ENCODE assay signal across 15 cellular contexts in the genomic region with DNA sequence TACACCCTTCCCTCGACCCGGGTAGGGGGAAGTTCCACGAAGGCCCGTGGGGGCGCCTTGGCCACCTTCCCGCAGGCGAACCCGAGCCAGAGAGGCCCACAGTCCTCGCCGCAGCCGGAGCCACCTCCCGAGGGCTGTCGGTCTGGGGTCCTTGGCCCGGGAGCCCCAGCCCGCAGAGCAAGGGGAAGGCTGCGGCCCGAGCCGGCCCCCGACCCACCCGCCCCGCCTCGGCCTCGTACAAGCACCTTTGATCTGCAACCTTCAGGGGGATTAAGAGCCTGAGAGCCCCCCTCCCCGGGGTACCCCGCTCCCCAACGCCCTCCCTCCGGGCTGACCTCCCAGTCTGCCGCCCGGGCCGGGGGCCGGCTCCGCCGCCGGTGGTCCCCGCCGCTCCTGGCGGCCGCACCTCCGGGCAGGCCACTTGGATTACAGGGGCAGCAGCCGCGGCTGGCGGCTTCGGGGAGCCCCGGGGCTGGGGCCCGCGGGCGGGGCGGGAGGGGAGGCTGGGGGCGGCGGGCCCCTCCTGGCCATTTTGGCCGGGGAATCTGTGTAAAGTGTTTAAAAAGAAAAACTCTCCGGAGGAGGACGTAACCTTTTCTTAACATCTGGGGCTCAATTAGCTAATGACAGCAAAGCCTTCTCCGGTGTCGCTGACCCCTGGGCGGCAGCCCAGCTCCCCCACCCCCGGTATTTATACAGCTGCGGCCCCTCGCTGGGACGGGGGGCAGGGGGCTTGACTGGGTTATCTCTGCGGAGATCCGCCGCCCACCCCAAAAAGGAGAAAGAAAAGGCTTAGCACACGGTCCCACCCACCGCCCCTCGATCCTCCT. TPM values are rescaled to one million over a fixed set of nuclear protein-coding genes. Genes with fewer than 3 reads are reported as not detected.
DNase-seq lines count a peak whose midpoint lies in the region; ATAC-seq, FAIRE-seq and TF ChIP-seq lines count a peak whose summit lies in the region.
"Had no signal": no experiment of that assay in that cellular context is flagged by ENCODE, and none has a peak within 500 bp of the region (broad histone marks: within the 10 kb centered on the region; RNA-seq: fewer than 3 reads in every experiment).

No MANE protein-coding gene starts in this region.

- DNase-seq in natural killer cell treated with Interleukin-12 subunit alpha and Interleukin-12 subunit beta and Interleukin-15 and Interleukin-18, amount 100 ng/mL, for 72 hours (ENCODE audit: low spot score) = peak; percentile 57
- DNase-seq in natural killer cell (no peak), H1 (ENCODE audit: low read depth in 1 of 2, low spot score in 2 of 2) (no peak), uterus (no peak), retina (no peak)
- no peak for DNase-seq in effector CD8-positive, alpha-beta T cell (lab: John Stamatoyannopoulos, UW)
- no peak for DNase-seq in activated CD4-positive, CD25-positive, alpha-beta regulatory T cell (lab: John Stamatoyannopoulos, UW)
- DNase-seq: activated T-cell treated with anti-CD3 and anti-CD28 coated beads, Interleukin-2, amount 50 U/mL, for 72 hours; immature natural killer cell; NCI-H2029 treated with DMSO at 0.1 percent for 48 hours; stimulated activated CD8-positive, alpha-beta memory T cell treated with anti-CD3 and anti-CD28 coated beads, Interleukin-4, amount 100 ng/mL, for 48 hours had no signal

- FAIRE-seq in H1 (lab: Jason Lieb, UNC) = no peak
- FAIRE-seq: K562 had no signal

- no peaks in the 10 kb centered on the region for H3K9me3 Mint-ChIP-seq in natural killer cell treated with Interleukin-12 subunit alpha and Interleukin-12 subunit beta and Interleukin-15 and Interleukin-18, amount 100 ng/mL, for 72 hours
- H3K9me3 Mint-ChIP-seq in natural killer cell (no peaks in the 10 kb centered on the region), nephron (no peaks in the 10 kb centered on the region)
- H3K9me3 Mint-ChIP-seq: activated T-cell treated with anti-CD3 and anti-CD28 coated beads, Interleukin-2, amount 50 U/mL, for 72 hours; immature natural killer cell had no signal

- H3K56ac ChIP-seq in H1 (replicated peaks; ENCODE audit: insufficient read length, low read depth, low read length) = no peak overlapping the region

- no peaks in the 10 kb centered on the region for H3K36me3 Mint-ChIP-seq in natural killer cell treated with Interleukin-12 subunit alpha and Interleukin-12 subunit beta and Interleukin-15 and Interleukin-18, amount 100 ng/mL, for 72 hours
- H3K36me3 Mint-ChIP-seq in natural killer cell (no peaks in the 10 kb centered on the region), nephron (ENCODE audit: low read depth) (no peaks in the 10 kb centered on the region)
- H3K36me3 Mint-ChIP-seq: immature natural killer cell had no signal

- peak overlapping the region; percentile 76; the same call in 1 of the 2 replicates for H4K8ac ChIP-seq in H1 (ENCODE audit: extremely low read depth, insufficient read depth, low read length)

- H3K23ac ChIP-seq in H1 (ENCODE audit: insufficient read length) = no peak overlapping the region

- H4K5ac ChIP-seq in H1 (ENCODE audit: insufficient read length, low read depth, low read length) = no peak overlapping the region

- H2BK5ac ChIP-seq in H1 (ENCODE audit: low read depth, low read length) = no peak overlapping the region

- H3K23me2 ChIP-seq in H1 (ENCODE audit: low read depth, low read length) = peaks cover 16% of the 10 kb centered on the region; the same call in 1 of the 2 replicates

- H3K14ac ChIP-seq in H1 (ENCODE audit: insufficient read length) = no peak overlapping the region

- H2BK120ac ChIP-seq in H1 (replicated peaks; ENCODE audit: low read depth, low read length) = no peak overlapping the region

- H3K36me3 ChIP-seq in H1 (ENCODE audit: control insufficient read depth in 2 of 4, insufficient read depth in 4 of 4, low read length in 3 of 4) = no peaks in the 10 kb centered on the region
- H3K36me3 ChIP-seq in uterus = no peaks in the 10 kb centered on the region
- H3K36me3 ChIP-seq: neutrophil had no signal

- H3K18ac ChIP-seq in H1 (ENCODE audit: extremely low read depth, low read length) = no peak overlapping the region

- H3K4me1 Mint-ChIP-seq in natural killer cell treated with Interleukin-12 subunit alpha and Interleukin-12 subunit beta and Interleukin-15 and Interleukin-18, amount 100 ng/mL, for 72 hours (ENCODE audit: low read depth in 2 of 2) = peaks cover 11 to 26% of the 10 kb centered on the region in 2 donors
- H3K4me1 Mint-ChIP-seq in natural killer cell = peaks cover 23 to 34% of the 10 kb centered on the region in 2 donors
- H3K4me1 Mint-ChIP-seq in nephron = peaks cover 63% of the 10 kb centered on the region

- H4K20me1 ChIP-seq in H1 (replicated peaks in 1 of 2; ENCODE audit: control insufficient read depth in 1 of 2, insufficient read depth in 2 of 2, low read length in 2 of 2) = peaks cover 2 to 10% of the 10 kb centered on the region in 2 experiments

- WGBS in H1 (ENCODE audit: extremely low coverage in 1 of 2, insufficient coverage in 1 of 2, insufficient read length in 1 of 2, insufficient replicate concordance in 2 of 2, low coverage in 1 of 2, low lambda C conversion rate in 2 of 2, missing lambda C conversion rate in 1 of 2), 2 experiments = 2% methylated on average over 26 of the region's 66 CpGs; no CpG with 5 or more reads in 1 of the 2 experiments

- no peaks in the 10 kb centered on the region for H3K79me1 ChIP-seq in H1 (ENCODE audit: low read depth, low read length)

- H2BK15ac ChIP-seq in H1 (ENCODE audit: low read length) = no peak overlapping the region

- ATAC-seq in natural killer cell treated with Interleukin-12 subunit alpha and Interleukin-12 subunit beta and Interleukin-15 and Interleukin-18, amount 100 ng/mL, for 72 hours = no peak
- ATAC-seq in natural killer cell = no peak
- ATAC-seq: activated CD4-positive, CD25-positive, alpha-beta regulatory T cell treated with anti-CD3 and anti-CD28 coated beads, Interleukin-2, amount 50 U/mL, for 24 hours; activated T-cell treated with anti-CD3 and anti-CD28 coated beads, Interleukin-2, amount 50 U/mL, for 72 hours; K562 had no signal

- H3K9ac ChIP-seq in H1 (replicated peaks in 1 of 4; ENCODE audit: extremely low read depth in 1 of 4, low read depth in 3 of 4, low read length in 3 of 4) = no peak overlapping the region

- TF ChIP-seq POLR2A in H1 (IDR thresholded peaks at IDR 0.05; ENCODE audit: control extremely low read depth in 1 of 2, low read depth in 2 of 2, low read length in 2 of 2) = no peak
- no peak for TF ChIP-seq POLR2A in uterus (IDR thresholded peaks at IDR 0.05)

- H3K4me3 Mint-ChIP-seq in natural killer cell treated with Interleukin-12 subunit alpha and Interleukin-12 subunit beta and Interleukin-15 and Interleukin-18, amount 100 ng/mL, for 72 hours = peak overlapping the region; percentile 40
- no peak overlapping the region for H3K4me3 Mint-ChIP-seq in natural killer cell
- H3K4me3 Mint-ChIP-seq in nephron = peak overlapping the region; percentile 72 to 78 (median 77)

- H3K27me3 ChIP-seq in H1 (replicated peaks in 1 of 4; ENCODE audit: control insufficient read depth in 3 of 4, extremely low read depth in 1 of 4, insufficient read depth in 3 of 4, low read length in 3 of 4) (peaks cover 41 to 85% (median 77%) of the 10 kb centered on the region in 4 experiments), uterus (no peaks in the 10 kb centered on the region)

- intact Hi-C loops in natural killer cell (cut with micrococcal nuclease) = no loop called here
- intact Hi-C loops in uterus (cut with DNase I; ENCODE audit: low total_unique reads) = no loop called here

- peak overlapping the region; percentile 72 to 82 for H3K4me2 ChIP-seq in H1 (ENCODE audit: insufficient read depth in 1 of 2, low read depth in 2 of 2, low read length in 2 of 2)

- no peak overlapping the region for H2BK20ac ChIP-seq in H1 (ENCODE audit: low read length)

- no peak for TF ChIP-seq EP300 in H1 (IDR thresholded peaks at IDR 0.05; ENCODE audit: borderline replicate concordance in 1 of 2, low read depth in 2 of 2, low read length in 2 of 2)

- H3K4me3 ChIP-seq in H1 (ENCODE audit: extremely low read depth in 1 of 4, insufficient read depth in 2 of 4, low read depth in 3 of 4, low read length in 4 of 4) = peak overlapping the region; percentile 26 to 67 (median 36); a peak in 6 of 8 replicates
- H3K4me3 ChIP-seq in uterus = peak overlapping the region in 1 of 2 donors; percentile 7
- H3K4me3 ChIP-seq: K562 had no signal

- CTCF ChIA-PET in H1 (lab: Charles Lee; ENCODE audit: partially characterized antibody) = interaction anchor here (0.7 to 2.7 kb wide), 23 partner anchors 9 to 209 kb away, joined by 3 to 20 read pairs (median 4); a partner anchor contains a TSS

- H3K4ac ChIP-seq in H1 (replicated peaks; ENCODE audit: insufficient read length, low read depth, low read length) = no peak overlapping the region

- H3K27ac ChIP-seq in H1 (ENCODE audit: low read depth, low read length) (no peak overlapping the region), uterus (peak overlapping the region; percentile 61 to 74)
- H3K27ac ChIP-seq: neutrophil had no signal

- no peak overlapping the region for H3K27ac Mint-ChIP-seq in natural killer cell treated with Interleukin-12 subunit alpha and Interleukin-12 subunit beta and Interleukin-15 and Interleukin-18, amount 100 ng/mL, for 72 hours
- no peak overlapping the region for H3K27ac Mint-ChIP-seq in natural killer cell
- peak overlapping the region; percentile 85 to 97 (median 91) for H3K27ac Mint-ChIP-seq in nephron
- H3K27ac Mint-ChIP-seq: activated T-cell treated with anti-CD3 and anti-CD28 coated beads, Interleukin-2, amount 50 U/mL, for 72 hours; immature natural killer cell had no signal

- no peak overlapping the region for H2AFZ ChIP-seq in H1 (ENCODE audit: low read length)

- no peak overlapping the region for H4K91ac ChIP-seq in H1 (replicated peaks; ENCODE audit: insufficient read length, low read length)

- peaks cover 42 to 56% of the 10 kb centered on the region in 2 donors for H3K27me3 Mint-ChIP-seq in natural killer cell treated with Interleukin-12 subunit alpha and Interleukin-12 subunit beta and Interleukin-15 and Interleukin-18, amount 100 ng/mL, for 72 hours
- H3K27me3 Mint-ChIP-seq in natural killer cell (ENCODE audit: low read depth in 2 of 2) = peaks cover 58% of the 10 kb centered on the region in 2 donors
- peaks cover 17% of the 10 kb centered on the region for H3K27me3 Mint-ChIP-seq in nephron (ENCODE audit: low read depth)

- no peak for TF ChIP-seq RAD21 in H1 (IDR thresholded peaks at IDR 0.05 in 1 of 2, conservative IDR thresholded peaks at IDR 0.05 in 1 of 2; ENCODE audit: low read depth in 2 of 2, low read length in 2 of 2)

- H2BK12ac ChIP-seq in H1 (ENCODE audit: low read depth, low read length) = no peak overlapping the region

- H3K79me2 ChIP-seq in H1 (ENCODE audit: control insufficient read depth in 1 of 2, insufficient read depth in 2 of 2, low read length in 2 of 2) = no peaks in the 10 kb centered on the region

- H3K9me3 ChIP-seq in H1 (ENCODE audit: insufficient read depth in 2 of 2, low read depth in 1 of 2, low read length in 1 of 2) (no peaks in the 10 kb centered on the region), uterus (no peaks in the 10 kb centered on the region)
- H3K9me3 ChIP-seq: neutrophil had no signal

- H2AK5ac ChIP-seq in H1 (ENCODE audit: low read depth, low read length) = no peak overlapping the region

- TF ChIP-seq CTCF in natural killer cell (IDR thresholded peaks at IDR 0.05) (no peak), H1 (IDR thresholded peaks at IDR 0.05; ENCODE audit: control extremely low read depth in 1 of 3, insufficient read depth in 1 of 3, low read depth in 1 of 3, low read length in 3 of 3) (no peak), nephron (IDR thresholded peaks at IDR 0.05; ENCODE audit: unreplicated experiment in 3 of 3) (no peak), uterus (IDR thresholded peaks at IDR 0.05) (no peak)

- POLR2A ChIA-PET in H1 (lab: Charles Lee; ENCODE audit: partially characterized antibody) = interaction anchor here (0.7 to 4.1 kb wide), 9 partner anchors 9 to 110 kb away, joined by 3 to 19 read pairs (median 3); a partner anchor contains a TSS

- peaks cover 6 to 23% (median 15%) of the 10 kb centered on the region in 4 experiments for H3K4me1 ChIP-seq in H1 (replicated peaks in 1 of 4; ENCODE audit: control insufficient read depth in 3 of 4, insufficient read depth in 4 of 4, low read length in 3 of 4)
- peaks cover 4 to 16% of the 10 kb centered on the region in 2 donors for H3K4me1 ChIP-seq in uterus

RNA-seq across cellular contexts. Expression of a gene that starts 40.2 kb away (rescaled TPM):
- total RNA-seq in natural killer cell treated with Interleukin-12 subunit alpha and Interleukin-12 subunit beta and Interleukin-15 and Interleukin-18, amount 100 ng/mL, for 72 hours = not detected
- not detected for total RNA-seq in natural killer cell
- total RNA-seq in H1 (2021; fragmentation: NEBNext Ultra II Directional; extraction: Animal tissue kit (Norgen Biotek cat#: 25700)) = 0.80 and 0.91 TPM in 2 replicates
- polyA plus RNA-seq in H1 (2011; rRNA removed) = 0.41 and 0.82 TPM in 2 replicates
- polyA plus RNA-seq in H1 (2011; cell fraction: cytosol; rRNA removed) = 0.61 TPM
- 1.5 TPM for polyA plus RNA-seq in H1 (2011; cell fraction: nucleus; rRNA removed)
- polyA plus RNA-seq in H1 (2012, experiment 1 of 2) = 0.83 to 1.3 TPM (median 1.0 TPM) in 4 replicates
- polyA plus RNA-seq in H1 (2012, experiment 2 of 2) = 1.2 TPM
- polyA plus RNA-seq in H1 (2013, experiment 1 of 2) = 0.55 TPM
- polyA plus RNA-seq in H1 (2013, experiment 2 of 2) = 0.46 TPM
- polyA minus RNA-seq in H1 (2011; rRNA and poly(A)+ RNA removed) = 0.78 and 1.8 TPM in 2 replicates
- 1.8 TPM for polyA minus RNA-seq in H1 (2011; cell fraction: cytosol; rRNA and poly(A)+ RNA removed)
- 0.40 TPM for polyA minus RNA-seq in H1 (2011; cell fraction: nucleus; rRNA and poly(A)+ RNA removed)
- total RNA-seq in uterus = 10 to 100 TPM in 2 of 4 donors, 1 to 10 TPM in 2; 2.0 to 70.2 (median 19.7) TPM
- total RNA-seq: K562 had no signal
- polyA plus RNA-seq: K562 had no signal

Comparison
In these comparisons a context has a peak if more than half of its experiments do, and no peak if none do; other contexts are left out.
1. H3K27ac Mint-ChIP-seq: peak in nephron (3 of 3); none in natural killer cell treated with Interleukin-12 subunit alpha and Interleukin-12 subunit beta and Interleukin-15 and Interleukin-18, amount 100 ng/mL, for 72 hours (0 of 2) and natural killer cell (0 of 2).